ENCODE assay signal across 7 cellular contexts in the genomic region with DNA sequence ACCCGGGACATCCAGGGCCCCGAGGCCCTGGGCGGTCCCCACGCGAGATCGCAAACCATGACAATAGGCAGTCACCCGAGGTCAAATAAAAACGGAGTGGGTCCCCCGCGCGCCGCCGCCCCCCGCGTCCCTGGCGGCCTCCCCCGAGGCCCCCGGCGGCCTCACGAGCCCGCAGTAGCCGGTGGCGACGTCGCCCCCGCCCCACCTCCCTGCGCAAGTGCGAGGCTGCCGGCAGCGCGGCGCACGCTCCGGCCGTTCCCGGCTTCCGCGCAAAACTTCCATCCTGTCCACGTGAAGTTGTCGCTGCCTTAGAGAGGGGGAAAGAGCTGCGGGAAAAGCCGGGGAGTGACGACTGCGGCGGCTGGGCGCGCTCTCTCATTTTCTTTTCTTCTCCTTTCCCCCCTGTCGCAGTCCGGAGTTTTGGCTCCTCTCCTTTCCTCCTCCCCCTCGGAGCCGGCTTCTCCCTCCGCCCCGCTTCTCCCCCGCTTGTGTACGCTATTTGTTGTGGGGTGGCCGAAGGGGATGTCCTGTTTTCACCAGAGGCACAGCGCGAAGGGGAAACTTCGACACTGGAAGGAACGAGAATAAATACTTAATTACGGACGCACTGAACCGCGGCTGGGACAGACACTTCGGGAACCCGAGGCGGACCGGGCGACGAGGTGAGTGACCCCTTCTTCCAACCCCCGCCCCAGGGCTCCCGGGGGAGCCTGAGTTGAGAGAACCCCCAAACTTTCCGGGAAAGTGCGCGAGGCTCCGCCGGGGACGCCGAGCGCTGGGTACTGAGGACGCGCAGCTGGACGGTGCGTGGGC. TPM values are rescaled to one million over a fixed set of nuclear protein-coding genes. Genes with fewer than 3 reads are reported as not detected.
DNase-seq lines count a peak whose midpoint lies in the region; ATAC-seq and TF ChIP-seq lines count a peak whose summit lies in the region.

A gene with protein sequence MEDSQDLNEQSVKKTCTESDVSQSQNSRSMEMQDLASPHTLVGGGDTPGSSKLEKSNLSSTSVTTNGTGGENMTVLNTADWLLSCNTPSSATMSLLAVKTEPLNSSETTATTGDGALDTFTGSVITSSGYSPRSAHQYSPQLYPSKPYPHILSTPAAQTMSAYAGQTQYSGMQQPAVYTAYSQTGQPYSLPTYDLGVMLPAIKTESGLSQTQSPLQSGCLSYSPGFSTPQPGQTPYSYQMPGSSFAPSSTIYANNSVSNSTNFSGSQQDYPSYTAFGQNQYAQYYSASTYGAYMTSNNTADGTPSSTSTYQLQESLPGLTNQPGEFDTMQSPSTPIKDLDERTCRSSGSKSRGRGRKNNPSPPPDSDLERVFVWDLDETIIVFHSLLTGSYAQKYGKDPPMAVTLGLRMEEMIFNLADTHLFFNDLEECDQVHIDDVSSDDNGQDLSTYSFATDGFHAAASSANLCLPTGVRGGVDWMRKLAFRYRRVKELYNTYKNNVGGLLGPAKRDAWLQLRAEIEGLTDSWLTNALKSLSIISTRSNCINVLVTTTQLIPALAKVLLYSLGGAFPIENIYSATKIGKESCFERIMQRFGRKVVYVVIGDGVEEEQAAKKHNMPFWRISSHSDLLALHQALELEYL (plus strand): TSS at position 270 of the 813 bp plus-strand sequence. CDS start 33,424 bp downstream, outside the sequence.

- peaks cover 40% of the 10 kb centered on the region for H3K27me3 Mint-ChIP-seq in T-helper 17 cell

- peak within 1 kb of the TSS; percentile 38 to 73 (median 62) for H3K4me3 ChIP-seq in heart left ventricle
- peak within 1 kb of the TSS; percentile 93 for H3K4me3 ChIP-seq in psoas muscle

- H3K36me3 ChIP-seq in heart left ventricle = no peaks in the 10 kb centered on the region
- no peaks in the 10 kb centered on the region for H3K36me3 ChIP-seq in psoas muscle (ENCODE audit: insufficient read depth in 1 of 2, low read depth in 1 of 2)

- TF ChIP-seq CTCF in heart left ventricle (IDR thresholded peaks at IDR 0.05) (no peak), psoas muscle (IDR thresholded peaks at IDR 0.05) (no peak)

- H3K4me1 ChIP-seq in heart left ventricle (peaks cover 0 to 22% (median 0%) of the 10 kb centered on the region in 12 donors), psoas muscle (peaks cover 24% of the 10 kb centered on the region)

- ATAC-seq in T-helper 17 cell (no peak), heart left ventricle (peak; percentile 56 to 75 (median 70)), psoas muscle (peak; percentile 65 to 80 (median 70)), HG02642 (IDR thresholded peaks at IDR 0.05; ENCODE audit: poor library complexity, unreplicated experiment) (no peak), GM19397 (IDR thresholded peaks at IDR 0.05; ENCODE audit: unreplicated experiment) (no peak)

- peak within 1 kb of the TSS; percentile 67 for H3K4me3 Mint-ChIP-seq in T-helper 17 cell

- H3K4me1 Mint-ChIP-seq in T-helper 17 cell = peaks cover 5% of the 10 kb centered on the region

- peak within 1 kb of the TSS; percentile 80 to 93 (median 82) for H3K27ac ChIP-seq in heart left ventricle
- peak within 1 kb of the TSS; percentile 99 for H3K27ac ChIP-seq in psoas muscle

- no peaks in the 10 kb centered on the region for H3K36me3 Mint-ChIP-seq in T-helper 17 cell (ENCODE audit: low read depth)

- peaks cover 0 to 66% (median 15%) of the 10 kb centered on the region in 9 donors for H3K27me3 ChIP-seq in heart left ventricle
- H3K27me3 ChIP-seq in psoas muscle (ENCODE audit: insufficient read depth in 3 of 3, low read length in 2 of 3) = no peaks in the 10 kb centered on the region

- H3K27ac Mint-ChIP-seq in T-helper 17 cell = no peak within 1 kb of the TSS

- 1% methylated on average over 38 to 84 of the region's 84 CpGs for WGBS in heart left ventricle, 4 donors
- WGBS in psoas muscle, 3 donors = 0 to 1% (median 1%) methylated on average over 52 to 84 of the region's 84 CpGs

- DNase-seq in HK-2 (ENCODE audit: unreplicated experiment) (peak; percentile 76), T-helper 17 cell (no peak), heart left ventricle (peak; percentile 23 to 73 (median 50)), psoas muscle (peak; percentile 60 to 85), NCI-H2227 (lab: John Stamatoyannopoulos, UW; ENCODE audit: unreplicated experiment) (no peak)

- intact Hi-C loops in heart left ventricle (cut with DNase I) (loop anchor here in 6 of 10 donors (5.0 to 10.0 kb wide), 7 partner anchors 124 to 279 kb away; no protein-coding TSS in a partner anchor), psoas muscle (cut with DNase I) (loop anchor here in 1 of 2 donors (1.0 to 5.0 kb wide), 3 partner anchors 126 to 278 kb away; no protein-coding TSS in a partner anchor)

- no peak for TF ChIP-seq POLR2A in heart left ventricle (IDR thresholded peaks at IDR 0.05)

- H3K9me3 ChIP-seq in T-helper 17 cell (ENCODE audit: control insufficient read depth, low read length, poor library complexity, severe bottlenecking) = no peaks in the 10 kb centered on the region
- H3K9me3 ChIP-seq in heart left ventricle = no peaks in the 10 kb centered on the region
- no peaks in the 10 kb centered on the region for H3K9me3 ChIP-seq in psoas muscle

RNA-seq across cellular contexts. Expression of the gene that starts here (rescaled TPM):
- not detected for total RNA-seq in T-helper 17 cell
- 10 to 100 TPM; 14.6 to 29.6 (median 22.6) TPM for total RNA-seq in heart left ventricle
- 1 to 10 TPM; 3.6 to 9.9 TPM for polyA plus RNA-seq in heart left ventricle
- 10 to 100 TPM; 32.8 to 48.3 (median 37.4) TPM for total RNA-seq in psoas muscle
- polyA plus RNA-seq in psoas muscle = 10 to 100 TPM in 2 of 3 donors, 1 to 10 TPM in 1; 5.6 to 22.2 (median 12.8) TPM

Comparison
In these comparisons a context has a peak if more than half of its experiments do, and no peak if none do; other contexts are left out.
1. RNA of the gene that starts here (total RNA-seq): 32.8 to 48.3 TPM in psoas muscle and 14.6 to 29.6 TPM in heart left ventricle; not detected in T-helper 17 cell; every median in the first group is over 10 times any median in the second.
2. DNase-seq: peak in HK-2 (single experiment), heart left ventricle (5 of 5) and psoas muscle (2 of 2); none in T-helper 17 cell (0 of 3) and NCI-H2227 (single experiment).
3. ATAC-seq: peak in heart left ventricle (4 of 4) and psoas muscle (4 of 4); none in T-helper 17 cell (single experiment), HG02642 (single experiment) and GM19397 (single experiment).